In the genomic region with DNA sequence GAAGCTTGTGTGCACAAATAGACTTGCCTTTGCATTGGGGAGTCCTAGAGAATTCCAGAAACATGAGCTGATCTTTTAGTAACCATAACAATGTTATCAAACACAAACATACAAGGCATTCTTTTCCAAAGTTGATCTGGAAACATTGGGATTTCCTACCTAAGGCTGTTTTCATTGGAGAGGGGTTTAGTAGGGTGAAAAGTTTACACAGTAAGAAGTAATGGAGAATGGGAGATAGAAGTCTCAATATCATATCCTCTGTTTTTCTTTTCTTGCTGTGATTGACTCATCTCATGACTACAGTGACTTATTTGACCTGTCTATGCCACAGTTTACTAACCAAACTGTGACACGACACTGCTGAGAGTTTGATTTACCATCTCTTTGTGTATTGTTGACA, we compare ENCODE assay signal across 14 cellular contexts.
DNase-seq lines count a peak whose midpoint lies in the region; ATAC-seq, FAIRE-seq and TF ChIP-seq lines count a peak whose summit lies in the region.
"Had no signal": no experiment of that assay in that cellular context is flagged by ENCODE, and none has a peak within 500 bp of the region (broad histone marks: within the 10 kb centered on the region; RNA-seq: fewer than 3 reads in every experiment).

No MANE protein-coding gene starts in this region.

- no peaks in the 10 kb centered on the region for H3K36me3 ChIP-seq in BJ (ENCODE audit: control insufficient read depth, insufficient read depth, low read length)
- H3K36me3 ChIP-seq in endothelial cell of umbilical vein (ENCODE audit: control insufficient read depth in 2 of 2, extremely low read depth in 1 of 2, insufficient read depth in 2 of 2, low read length in 2 of 2): no peaks in the 10 kb centered on the region
- no peaks in the 10 kb centered on the region for H3K36me3 ChIP-seq in right lobe of liver
- H3K36me3 ChIP-seq in naive thymus-derived CD4-positive, alpha-beta T cell (ENCODE audit: control insufficient read depth in 2 of 3, insufficient read depth in 3 of 3, low read length in 3 of 3): no peaks in the 10 kb centered on the region
- H3K36me3 ChIP-seq: thoracic aorta had no signal

- H3K4me3 ChIP-seq in BJ (ENCODE audit: low read depth, low read length) (no peak overlapping the region), endothelial cell of umbilical vein (replicated peaks in 1 of 3; ENCODE audit: insufficient read depth in 1 of 3, low read depth in 1 of 3, low read length in 3 of 3) (no peak overlapping the region), right lobe of liver (no peak overlapping the region)
- H3K4me3 ChIP-seq in naive thymus-derived CD4-positive, alpha-beta T cell (ENCODE audit: low read length): no peak overlapping the region
- H3K4me3 ChIP-seq: thoracic aorta had no signal

- no peaks in the 10 kb centered on the region for H4K20me1 ChIP-seq in endothelial cell of umbilical vein (replicated peaks; ENCODE audit: control insufficient read depth, extremely low read depth, insufficient read depth, low read length)

- peak; percentile 65 for ATAC-seq in GM19328 (IDR thresholded peaks at IDR 0.05; ENCODE audit: unreplicated experiment)
- ATAC-seq in HG03196 (IDR thresholded peaks at IDR 0.05; ENCODE audit: unreplicated experiment): peak; percentile 80
- ATAC-seq in right lobe of liver: no peak
- ATAC-seq in effector memory CD8-positive, alpha-beta T cell (replicated peaks): no peak
- ATAC-seq in naive thymus-derived CD4-positive, alpha-beta T cell: no peak

- H3K27me3 ChIP-seq in BJ (ENCODE audit: control insufficient read depth, insufficient read depth, low read length): no peaks in the 10 kb centered on the region
- no peaks in the 10 kb centered on the region for H3K27me3 ChIP-seq in endothelial cell of umbilical vein (ENCODE audit: control insufficient read depth in 2 of 2, insufficient read depth in 2 of 2, low read length in 2 of 2)
- H3K27me3 ChIP-seq in right lobe of liver: no peaks in the 10 kb centered on the region
- H3K27me3 ChIP-seq in naive thymus-derived CD4-positive, alpha-beta T cell (ENCODE audit: control insufficient read depth in 2 of 2, insufficient read depth in 2 of 2, low read length in 2 of 2): no peaks in the 10 kb centered on the region

- peak; percentile 57 for FAIRE-seq in endothelial cell of umbilical vein (lab: Jason Lieb, UNC)
- FAIRE-seq: H1 had no signal

- H3K9ac ChIP-seq in endothelial cell of umbilical vein (replicated peaks; ENCODE audit: extremely low read depth, insufficient read depth, low read length): peak overlapping the region; percentile 85

- dilution Hi-C loops in endothelial cell of umbilical vein (cut with MboI; ENCODE audit: extremely low pct_ligation_motif_present, low sequenced_read_pairs): no loop called here

- H3K4me1 Mint-ChIP-seq in effector memory CD8-positive, alpha-beta T cell (ENCODE audit: low read depth in 2 of 2): no peaks in the 10 kb centered on the region
- H3K4me1 Mint-ChIP-seq in naive thymus-derived CD4-positive, alpha-beta T cell: no peaks in the 10 kb centered on the region

- DNase-seq in BJ (ENCODE audit: low read depth): peak; percentile 6
- DNase-seq in endothelial cell of umbilical vein (ENCODE audit: low read depth, low spot score): peak; percentile 96
- no peak for DNase-seq in right lobe of liver
- DNase-seq in effector memory CD8-positive, alpha-beta T cell: no peak
- DNase-seq in naive thymus-derived CD4-positive, alpha-beta T cell: no peak
- no peak for DNase-seq in GM03348 (ENCODE audit: low spot score)
- DNase-seq: NCI-H1092 treated with DMSO at 0.1 percent for 48 hours had no signal

- H3K4me1 ChIP-seq in endothelial cell of umbilical vein (ENCODE audit: control insufficient read depth, extremely low read depth, insufficient read depth, low read length) (peaks cover 20% of the 10 kb centered on the region), right lobe of liver (no peaks in the 10 kb centered on the region)
- H3K4me1 ChIP-seq in naive thymus-derived CD4-positive, alpha-beta T cell (ENCODE audit: control insufficient read depth in 2 of 2, insufficient read depth in 2 of 2, low read length in 2 of 2): no peaks in the 10 kb centered on the region

- TF ChIP-seq POLR2A in endothelial cell of umbilical vein (IDR thresholded peaks at IDR 0.05; ENCODE audit: low read depth, low read length) (no peak), right lobe of liver (IDR thresholded peaks at IDR 0.05) (no peak)

- WGBS in right lobe of liver (ENCODE audit: insufficient coverage, low coverage, low lambda C conversion rate, missing lambda C conversion rate): 31% methylated on average over 1 of the region's 1 CpG

- H3K27ac ChIP-seq in endothelial cell of umbilical vein (ENCODE audit: insufficient read depth, low read depth, low read length) (peak overlapping the region; percentile 92), right lobe of liver (no peak overlapping the region)
- no peak overlapping the region for H3K27ac ChIP-seq in naive thymus-derived CD4-positive, alpha-beta T cell (ENCODE audit: low read depth, low read length)
- H3K27ac ChIP-seq: C4-2B, thoracic aorta had no signal

- no TSS peak for BruUV-seq in endothelial cell of umbilical vein (replicated peaks; lab: Mats Ljungman, UMichigan)

- H2AFZ ChIP-seq in endothelial cell of umbilical vein (ENCODE audit: low read depth, low read length): no peak overlapping the region

- H3K27me3 Mint-ChIP-seq in effector memory CD8-positive, alpha-beta T cell: no peaks in the 10 kb centered on the region
- H3K27me3 Mint-ChIP-seq in naive thymus-derived CD4-positive, alpha-beta T cell: peaks cover 0 to 3% (median 0%) of the 10 kb centered on the region in 5 donors

- H3K9me1 ChIP-seq in endothelial cell of umbilical vein (replicated peaks; ENCODE audit: control insufficient read depth, extremely low read depth, insufficient read depth, low read length): no peaks in the 10 kb centered on the region

- no peak overlapping the region for H3K4me3 Mint-ChIP-seq in effector memory CD8-positive, alpha-beta T cell
- H3K4me3 Mint-ChIP-seq in naive thymus-derived CD4-positive, alpha-beta T cell: no peak overlapping the region
- H3K4me3 Mint-ChIP-seq: activated naive CD8-positive, alpha-beta T cell; T-helper 1 cell treated with Interleukin-12 subunit alpha and Interleukin-12 subunit beta and Interleukin-4 antibody, amounts not matched to agents 30 μg/mL and 1 μg/mL, for 36 hours had no signal

- no peaks in the 10 kb centered on the region for H3K79me2 ChIP-seq in endothelial cell of umbilical vein (ENCODE audit: control insufficient read depth, insufficient read depth, low read length)

- H3K9me3 ChIP-seq in endothelial cell of umbilical vein (replicated peaks; ENCODE audit: control insufficient read depth, insufficient read depth, low read length) (no peaks in the 10 kb centered on the region), right lobe of liver (no peaks in the 10 kb centered on the region)
- H3K9me3 ChIP-seq in naive thymus-derived CD4-positive, alpha-beta T cell (ENCODE audit: control insufficient read depth in 2 of 3, low read length in 3 of 3): no peaks in the 10 kb centered on the region
- H3K9me3 ChIP-seq: thoracic aorta had no signal

- H3K36me3 Mint-ChIP-seq in effector memory CD8-positive, alpha-beta T cell (ENCODE audit: insufficient read depth): no peaks in the 10 kb centered on the region
- no peaks in the 10 kb centered on the region for H3K36me3 Mint-ChIP-seq in naive thymus-derived CD4-positive, alpha-beta T cell
- H3K36me3 Mint-ChIP-seq: activated naive CD8-positive, alpha-beta T cell had no signal

- TF ChIP-seq CTCF in BJ (IDR thresholded peaks at IDR 0.05; ENCODE audit: insufficient read depth, low read depth, low read length) (no peak), endothelial cell of umbilical vein (IDR thresholded peaks at IDR 0.05; ENCODE audit: extremely low read depth in 1 of 2, insufficient read depth in 1 of 2, low read depth in 1 of 2, low read length in 2 of 2) (no peak), right lobe of liver (IDR thresholded peaks at IDR 0.05) (no peak)

- no peaks in the 10 kb centered on the region for H3K9me3 Mint-ChIP-seq in effector memory CD8-positive, alpha-beta T cell
- peaks cover 0 to 2% (median 0%) of the 10 kb centered on the region in 11 donors for H3K9me3 Mint-ChIP-seq in naive thymus-derived CD4-positive, alpha-beta T cell
- H3K9me3 Mint-ChIP-seq: T-helper 1 cell treated with Interleukin-12 subunit alpha and Interleukin-12 subunit beta and Interleukin-4 antibody, amounts not matched to agents 30 μg/mL and 1 μg/mL, for 36 hours had no signal

- peak overlapping the region; percentile 72 for H3K4me2 ChIP-seq in endothelial cell of umbilical vein (ENCODE audit: insufficient read depth, low read length)

- CTCF ChIA-PET in BJ (lab: Yijun Ruan, JAX): no interaction called here
- CTCF ChIA-PET in endothelial cell of umbilical vein (lab: Charles Lee): interaction anchor here (0.7 to 1.6 kb wide), 6 partner anchors 10 to 388 kb away, joined by 3 to 7 read pairs (median 3); a partner anchor contains a TSS
- CTCF ChIA-PET in naive thymus-derived CD4-positive, alpha-beta T cell (lab: Charles Lee): no interaction called here

- POLR2A ChIA-PET in BJ (lab: Charles Lee) (no interaction called here), endothelial cell of umbilical vein (lab: Charles Lee) (no interaction called here)
- POLR2A ChIA-PET in naive thymus-derived CD4-positive, alpha-beta T cell (lab: Charles Lee): no interaction called here

- intact Hi-C loops in endothelial cell of umbilical vein (cut with micrococcal nuclease) (loop anchor here (1.0 to 5.0 kb wide), 3 partner anchors 82 to 224 kb away; a partner anchor contains a TSS), right lobe of liver (cut with DNase I) (no loop called here)
- intact Hi-C loops in naive thymus-derived CD4-positive, alpha-beta T cell (cut with micrococcal nuclease): no loop called here

- no peak overlapping the region for H3K27ac Mint-ChIP-seq in effector memory CD8-positive, alpha-beta T cell
- H3K27ac Mint-ChIP-seq in naive thymus-derived CD4-positive, alpha-beta T cell: no peak overlapping the region
- H3K27ac Mint-ChIP-seq: activated naive CD8-positive, alpha-beta T cell; T-helper 1 cell treated with Interleukin-12 subunit alpha and Interleukin-12 subunit beta and Interleukin-4 antibody, amounts not matched to agents 30 μg/mL and 1 μg/mL, for 36 hours had no signal

TF ChIP-seq in endothelial cell of umbilical vein, 7 proteins besides CTCF, POLR2A, EP300 and RAD21:
- peak; percentile 28 for TF ChIP-seq POLR2AphosphoS5 (IDR thresholded peaks at IDR 0.05; ENCODE audit: insufficient read depth, low read depth, low read length)
- peak; percentile 76 for TF ChIP-seq JUN (IDR thresholded peaks at IDR 0.05; ENCODE audit: borderline replicate concordance, insufficient read depth, insufficient read length, low read depth)
- TF ChIP-seq FOS (IDR thresholded peaks at IDR 0.05; ENCODE audit: borderline replicate concordance, insufficient read depth, low read length): peak; percentile 67
- TF ChIP-seq EZH2 (IDR thresholded peaks at IDR 0.05; ENCODE audit: borderline replicate concordance, low read depth, low read length, severe bottlenecking): no peak
- peak; percentile 62 for TF ChIP-seq GATA2 (IDR thresholded peaks at IDR 0.05; ENCODE audit: insufficient read depth, insufficient read length, low read depth, low read length)
- TF ChIP-seq MYC (IDR thresholded peaks at IDR 0.05; ENCODE audit: low read depth, low read length): no peak

Comparison
In these comparisons a context has a peak if more than half of its experiments do, and no peak if none do; other contexts are left out.
1. DNase-seq: peak in BJ (single experiment) and endothelial cell of umbilical vein (single experiment); none in right lobe of liver (0 of 3), effector memory CD8-positive, alpha-beta T cell (0 of 3), naive thymus-derived CD4-positive, alpha-beta T cell (0 of 9) and GM03348 (single experiment).
2. ATAC-seq: peak in GM19328 (single experiment) and HG03196 (single experiment); none in right lobe of liver (0 of 4), effector memory CD8-positive, alpha-beta T cell (single experiment) and naive thymus-derived CD4-positive, alpha-beta T cell (single experiment).